ENCODE assay signal across 9 cellular contexts in genomic region chr2:43075054-43075593, GRCh38.
A peak's percentile ranks its signal among the peaks of the same experiment; 100 is the strongest.
DNase-seq lines count a peak whose midpoint lies in the region; ATAC-seq and TF ChIP-seq lines count a peak whose summit lies in the region.
"Had no signal": no experiment of that assay in that cellular context is flagged by ENCODE, and none has a peak within 500 bp of the region (broad histone marks: within the 10 kb centered on the region; RNA-seq: fewer than 3 reads in every experiment).

No MANE protein-coding gene starts in this region.

- no peak overlapping the region for H3K4me3 Mint-ChIP-seq in nephron progenitor cell
- H3K4me3 Mint-ChIP-seq: activated CD8-positive, alpha-beta T cell treated with anti-CD3 and anti-CD28 coated beads, Interleukin-2, amount 10 ng/mL, durations not matched to agents 7 days and 5 days had no signal

- H3K4me1 Mint-ChIP-seq in nephron progenitor cell, result peaks cover 50% of the 10 kb centered on the region

- H3K79me2 ChIP-seq in DND-41 (ENCODE audit: insufficient read depth, low read length), result no peaks in the 10 kb centered on the region

- H3K4me1 ChIP-seq in DND-41 (ENCODE audit: insufficient read depth, low read length) (peaks cover 17% of the 10 kb centered on the region), gastroesophageal sphincter (peaks cover 3 to 66% (median 41%) of the 10 kb centered on the region in 3 donors)

- no peak for ATAC-seq in DND-41 (ENCODE audit: insufficient read depth, low read depth)
- ATAC-seq in gastroesophageal sphincter, result peak; percentile 85
- ATAC-seq: activated CD8-positive, alpha-beta T cell treated with anti-CD3 and anti-CD28 coated beads, Interleukin-2, amount 10 ng/mL, durations not matched to agents 7 days and 5 days had no signal

- H3K27ac Mint-ChIP-seq in nephron progenitor cell, result no peak overlapping the region
- H3K27ac Mint-ChIP-seq: activated CD8-positive, alpha-beta T cell treated with anti-CD3 and anti-CD28 coated beads, Interleukin-2, amount 10 ng/mL, durations not matched to agents 7 days and 5 days had no signal

- no peak for TF ChIP-seq CTCF in DND-41 (IDR thresholded peaks at IDR 0.05; ENCODE audit: borderline replicate concordance, extremely low read depth, low read length, poor library complexity, severe bottlenecking)
- peak in 3 of 4 experiments; percentile 23 to 46 (median 36) for TF ChIP-seq CTCF in gastroesophageal sphincter (IDR thresholded peaks at IDR 0.05)
- TF ChIP-seq CTCF in retinal pigment epithelial cell (conservative IDR thresholded peaks at IDR 0.05; ENCODE audit: low read depth, low read length), result peak; percentile 18
- TF ChIP-seq CTCF in nephron progenitor cell (IDR thresholded peaks at IDR 0.05), result no peak

- no peak overlapping the region for H3K4me3 ChIP-seq in DND-41 (ENCODE audit: low read depth in 1 of 2, low read length in 2 of 2)
- H3K4me3 ChIP-seq in gastroesophageal sphincter, result no peak overlapping the region
- no peak overlapping the region for H3K4me3 ChIP-seq in retinal pigment epithelial cell (ENCODE audit: low read length)
- H3K4me3 ChIP-seq in H7 (ENCODE audit: insufficient read depth, low read depth, low read length), result no peak overlapping the region

- TF ChIP-seq POLR2A in gastroesophageal sphincter (IDR thresholded peaks at IDR 0.05), result no peak

- 0 to 11% methylated on average over 4 of the region's 4 CpGs for WGBS in gastroesophageal sphincter (ENCODE audit: low coverage in 1 of 2), 2 donors

- H3K4me2 ChIP-seq in DND-41 (ENCODE audit: insufficient read depth, low read length), result no peak overlapping the region

- no peaks in the 10 kb centered on the region for H4K20me1 ChIP-seq in DND-41 (ENCODE audit: insufficient read depth, low read length)

- peaks cover 5% of the 10 kb centered on the region for H3K27me3 Mint-ChIP-seq in nephron progenitor cell (ENCODE audit: low read depth, poor library complexity)

- H3K27me3 ChIP-seq in DND-41 (ENCODE audit: insufficient read depth, low read length, poor library complexity) (no peaks in the 10 kb centered on the region), gastroesophageal sphincter (no peaks in the 10 kb centered on the region), H7 (ENCODE audit: control insufficient read depth, insufficient read depth, low read length) (no peaks in the 10 kb centered on the region)

- no peaks in the 10 kb centered on the region for H3K9me3 ChIP-seq in DND-41 (ENCODE audit: insufficient read depth, low read length, severe bottlenecking)
- H3K9me3 ChIP-seq in gastroesophageal sphincter, result no peaks in the 10 kb centered on the region

- TF ChIP-seq EP300 in gastroesophageal sphincter (IDR thresholded peaks at IDR 0.05), result no peak

- H3K36me3 Mint-ChIP-seq in nephron progenitor cell (ENCODE audit: low read depth), result no peaks in the 10 kb centered on the region

- no peaks in the 10 kb centered on the region for H3K36me3 ChIP-seq in DND-41 (ENCODE audit: insufficient read depth, low read length)
- H3K36me3 ChIP-seq in gastroesophageal sphincter, result no peaks in the 10 kb centered on the region
- H3K36me3 ChIP-seq in H7 (replicated peaks; ENCODE audit: control insufficient read depth, insufficient read depth, low read length), result no peaks in the 10 kb centered on the region

- no peaks in the 10 kb centered on the region for H3K9me3 Mint-ChIP-seq in nephron progenitor cell

- H3K27ac ChIP-seq in DND-41 (ENCODE audit: low read length) (peak overlapping the region; percentile 12; the same call in 1 of the 2 replicates), gastroesophageal sphincter (peak overlapping the region; percentile 29 to 90 (median 78))

- no peak for DNase-seq in DND-41
- DNase-seq in SW 1271 (lab: John Stamatoyannopoulos, UW), result peak; percentile 69 to 89
- DNase-seq in retinal pigment epithelial cell (ENCODE audit: low read depth), result peak; percentile 95
- DNase-seq in iPS-NIHi7 (ENCODE audit: extremely low spot score), result no peak
- no peak for DNase-seq in nephron progenitor cell
- no peak for DNase-seq in activated CD8-positive, alpha-beta memory T cell treated with anti-CD3 and anti-CD28 coated beads, Interleukin-2, amount 50 U/mL, for 4 hours
- DNase-seq in H7, result no peak
- DNase-seq: activated CD8-positive, alpha-beta T cell treated with anti-CD3 and anti-CD28 coated beads, Interleukin-2, amount 10 ng/mL, durations not matched to agents 7 days and 5 days had no signal

- no peak overlapping the region for H3K9ac ChIP-seq in DND-41 (ENCODE audit: low read depth, low read length)

- H2AFZ ChIP-seq in DND-41 (ENCODE audit: low read depth, low read length), result no peak overlapping the region

Comparison
In these comparisons a context has a peak if more than half of its experiments do, and no peak if none do; other contexts are left out.
1. DNase-seq: peak in SW 1271 (2 of 2) and retinal pigment epithelial cell (single experiment); none in DND-41 (single experiment), iPS-NIHi7 (single experiment), nephron progenitor cell (single experiment), activated CD8-positive, alpha-beta memory T cell treated with anti-CD3 and anti-CD28 coated beads, Interleukin-2, amount 50 U/mL, for 4 hours (single experiment) and H7 (single experiment).
2. CTCF ChIP-seq: peak in gastroesophageal sphincter (3 of 4) and retinal pigment epithelial cell (single experiment); none in DND-41 (single experiment) and nephron progenitor cell (single experiment).